In the genomic region with DNA sequence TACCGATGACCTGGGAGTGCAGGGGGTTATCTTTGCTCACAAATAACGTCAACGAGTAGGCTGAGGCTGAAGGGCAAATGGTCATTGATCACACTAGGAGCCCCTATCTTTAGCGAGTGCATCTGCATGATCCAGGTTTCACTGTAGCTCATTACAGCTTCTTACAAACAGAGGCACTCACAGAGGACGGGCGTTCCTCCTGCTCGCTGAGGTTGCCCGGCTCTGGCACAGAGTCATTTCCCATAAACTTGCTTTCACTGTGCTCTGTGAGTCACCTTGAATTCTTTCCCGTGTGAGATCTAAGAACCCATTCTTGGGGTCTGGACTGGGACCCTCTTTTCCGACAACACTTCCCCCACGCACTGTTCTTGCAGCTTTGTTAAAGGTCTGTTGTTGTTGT, we compare ENCODE assay signal across 20 cellular contexts. TPM values are rescaled to one million over a fixed set of nuclear protein-coding genes. Genes with fewer than 3 reads are reported as not detected.
DNase-seq lines count a peak whose midpoint lies in the region; ATAC-seq, FAIRE-seq and TF ChIP-seq lines count a peak whose summit lies in the region.
"Had no signal": no experiment of that assay in that cellular context is flagged by ENCODE, and none has a peak within 500 bp of the region (broad histone marks: within the 10 kb centered on the region; RNA-seq: fewer than 3 reads in every experiment).

No MANE protein-coding gene starts in this region.

- DNase-seq in HT1080 (ENCODE audit: low read depth), result peak; percentile 73
- no peak for DNase-seq in RWPE2 (ENCODE audit: low spot score)
- DNase-seq in fibroblast of pulmonary artery (ENCODE audit: low read depth), result peak; percentile 50
- peak; percentile 53 for DNase-seq in urothelium cell line (ENCODE audit: low spot score)
- no peak for DNase-seq in GM19240 (ENCODE audit: insufficient read length, low spot score)
- no peak for DNase-seq in neuronal stem cell (ENCODE audit: low spot score)
- no peak for DNase-seq in OCI-LY7 (ENCODE audit: low spot score)
- DNase-seq: DMS79, MV-4-11, NCI-H1417 treated with DMSO at 0.1 percent for 48 hours, NCI-H187 treated with DMSO at 0.1 percent for 48 hours, NCI-H345, NCI-H524 treated with DMSO at 0.1 percent for 48 hours, Peyer's patch had no signal

- no peaks in the 10 kb centered on the region for H3K79me1 ChIP-seq in neuronal stem cell (ENCODE audit: low read depth, low read length)

- no peak overlapping the region for H2AFZ ChIP-seq in neuronal stem cell (ENCODE audit: low read length)
- no peak overlapping the region for H2AFZ ChIP-seq in OCI-LY7 (ENCODE audit: low read length)

- H3K18ac ChIP-seq in neuronal stem cell (ENCODE audit: low read length), result no peak overlapping the region

- no peaks in the 10 kb centered on the region for H3K9me2 ChIP-seq in OCI-LY7 (ENCODE audit: insufficient read depth, low read length)

- ATAC-seq in RWPE2 (ENCODE audit: low read depth), result 0 out of 3 replicates have a peak, but pooled peaks have one; percentile 31
- ATAC-seq: Right ventricle myocardium inferior had no signal

- H3K79me2 ChIP-seq in OCI-LY7 (ENCODE audit: insufficient read depth, low read depth, low read length), result no peaks in the 10 kb centered on the region

- H2BK120ac ChIP-seq in neuronal stem cell (ENCODE audit: low read depth, low read length), result no peak overlapping the region

- no peak overlapping the region for H2BK15ac ChIP-seq in neuronal stem cell (ENCODE audit: low read length)

- POLR2A ChIA-PET in OCI-LY7 (lab: Charles Lee), result no interaction called here

- no peaks in the 10 kb centered on the region for H4K20me1 ChIP-seq in OCI-LY7 (ENCODE audit: insufficient read depth, low read length)

- H3K36me3 ChIP-seq in RWPE2 (ENCODE audit: low read depth) (no peaks in the 10 kb centered on the region), neuronal stem cell (replicated peaks in 1 of 2; ENCODE audit: control insufficient read depth in 2 of 2, insufficient read depth in 2 of 2, low read length in 2 of 2) (no peaks in the 10 kb centered on the region), OCI-LY7 (ENCODE audit: insufficient read depth, low read length) (no peaks in the 10 kb centered on the region)
- H3K36me3 ChIP-seq: Peyer's patch had no signal

- intact Hi-C loops in OCI-LY7 (cut with micrococcal nuclease; ENCODE audit: unreplicated experiment), result no loop called here

- no peak overlapping the region for H3K9ac ChIP-seq in neuronal stem cell (ENCODE audit: low read depth, low read length, poor library complexity)

- WGBS in neuronal stem cell (ENCODE audit: extremely low coverage in 2 of 2, insufficient read length in 2 of 2, insufficient replicate concordance in 1 of 2), 2 donors, result no CpG with 5 or more reads among the region's 11 CpGs

- no peaks in the 10 kb centered on the region for H3K4me1 ChIP-seq in RWPE2 (ENCODE audit: insufficient read depth, poor library complexity, severe bottlenecking)
- H3K4me1 ChIP-seq in neuronal stem cell (ENCODE audit: control insufficient read depth in 2 of 2, insufficient read depth in 1 of 2, low read depth in 1 of 2, low read length in 2 of 2), result no peaks in the 10 kb centered on the region
- H3K4me1 ChIP-seq in OCI-LY7 (ENCODE audit: insufficient read depth, low read length, poor library complexity, severe bottlenecking), result no peaks in the 10 kb centered on the region
- H3K4me1 ChIP-seq: Peyer's patch had no signal

- H3K27ac ChIP-seq in RWPE2 (ENCODE audit: poor library complexity, severe bottlenecking) (no peak overlapping the region), neuronal stem cell (replicated peaks; ENCODE audit: low read length) (no peak overlapping the region), OCI-LY7 (ENCODE audit: low read depth, low read length, poor library complexity, severe bottlenecking) (no peak overlapping the region)
- H3K27ac ChIP-seq: Peyer's patch had no signal

- FAIRE-seq in urothelium cell line (lab: Jason Lieb, UNC), result no peak

- H4K91ac ChIP-seq in neuronal stem cell (ENCODE audit: low read depth, low read length, poor library complexity), result no peak overlapping the region

- no peak overlapping the region for H2BK5ac ChIP-seq in neuronal stem cell (ENCODE audit: low read length)

- CTCF ChIA-PET in OCI-LY7 (lab: Charles Lee; ENCODE audit: unreplicated experiment), result no interaction called here

- H3K27me3 ChIP-seq in RWPE2 (ENCODE audit: insufficient read depth, poor library complexity, severe bottlenecking) (no peaks in the 10 kb centered on the region), neuronal stem cell (ENCODE audit: control insufficient read depth in 3 of 3, insufficient read depth in 3 of 3, low read depth in 1 of 3, low read length in 3 of 3) (no peaks in the 10 kb centered on the region)
- H3K27me3 ChIP-seq: Peyer's patch had no signal

- no peak overlapping the region for H3K4ac ChIP-seq in neuronal stem cell (ENCODE audit: low read length)

- H3K14ac ChIP-seq in neuronal stem cell (ENCODE audit: low read length), result no peak overlapping the region

- no peak overlapping the region for H3K4me2 ChIP-seq in neuronal stem cell (ENCODE audit: insufficient read depth, low read length, poor library complexity, severe bottlenecking)
- no peak overlapping the region for H3K4me2 ChIP-seq in OCI-LY7 (ENCODE audit: low read length)

- no peak overlapping the region for H2AK5ac ChIP-seq in neuronal stem cell (ENCODE audit: low read depth, low read length)

- H2BK12ac ChIP-seq in neuronal stem cell (ENCODE audit: low read length), result no peak overlapping the region

- no TSS peak for BruUV-seq in OCI-LY7 (replicated peaks; lab: Mats Ljungman, UMichigan)

- no peak overlapping the region for H4K8ac ChIP-seq in neuronal stem cell (ENCODE audit: low read depth, low read length)

- H3K9me3 ChIP-seq in RWPE2 (ENCODE audit: severe bottlenecking), result no peaks in the 10 kb centered on the region
- no peaks in the 10 kb centered on the region for H3K9me3 ChIP-seq in neuronal stem cell (replicated peaks in 1 of 2; ENCODE audit: control insufficient read depth in 2 of 2, insufficient read depth in 1 of 2, low read depth in 1 of 2, low read length in 2 of 2)
- H3K9me3 ChIP-seq in OCI-LY7 (ENCODE audit: low read length), result no peaks in the 10 kb centered on the region
- H3K9me3 ChIP-seq: Peyer's patch had no signal

- no peak overlapping the region for H3K23ac ChIP-seq in neuronal stem cell (ENCODE audit: low read depth, low read length, poor library complexity)

- TF ChIP-seq CTCF in RWPE2 (IDR thresholded peaks at IDR 0.05; ENCODE audit: poor library complexity, severe bottlenecking) (no peak), fibroblast of pulmonary artery (IDR thresholded peaks at IDR 0.05; ENCODE audit: low read length, missing control alignments) (no peak), OCI-LY7 (conservative IDR thresholded peaks at IDR 0.05; ENCODE audit: low read length) (no peak)

- H3K4me3 ChIP-seq in RWPE2 (ENCODE audit: severe bottlenecking) (no peak overlapping the region), fibroblast of pulmonary artery (replicated peaks; ENCODE audit: low read depth, low read length) (no peak overlapping the region), neuronal stem cell (ENCODE audit: low read length in 2 of 2) (no peak overlapping the region), OCI-LY7 (ENCODE audit: low read depth, low read length, poor library complexity, severe bottlenecking) (no peak overlapping the region)
- H3K4me3 ChIP-seq: Peyer's patch had no signal

RNA-seq across cellular contexts. Expression of a gene that starts 1.9 kb away (rescaled TPM):
- 15.7 and 17.5 TPM in 2 replicates for total RNA-seq in HT1080 (2014; rRNA removed; shearing (Covaris generic))
- polyA plus RNA-seq in HT1080 (2015; cell fraction: cytosol; rRNA removed), result 35.1 and 39.7 TPM in 2 replicates
- 145 and 196 TPM in 2 replicates for polyA plus RNA-seq in HT1080 (2015; cell fraction: nucleus; rRNA removed)
- polyA plus RNA-seq in neuronal stem cell (2013, experiment 1 of 2), result not detected
- polyA plus RNA-seq in neuronal stem cell (2013, experiment 2 of 2), result not detected
- total RNA-seq in OCI-LY7 (2014; rRNA removed; shearing (Covaris generic)), result not detected in 2 replicates
- not detected in 2 replicates for total RNA-seq in OCI-LY7 (2022)
- total RNA-seq: G401, LHCN-M2, Peyer's patch, Right ventricle myocardium inferior had no signal
- polyA plus RNA-seq: AG04450, CD14-positive monocyte had no signal

RNA-seq across cellular contexts. Expression of a gene that starts 13.7 kb away (rescaled TPM):
- total RNA-seq in HT1080 (2014; rRNA removed; shearing (Covaris generic)), result 0.24 TPM in 1 of 2 replicates, not detected in the other
- polyA plus RNA-seq in HT1080 (2015; cell fraction: cytosol; rRNA removed), result not detected in 2 replicates
- 0.51 TPM in 1 of 2 replicates, not detected in the other for polyA plus RNA-seq in HT1080 (2015; cell fraction: nucleus; rRNA removed)
- not detected for polyA plus RNA-seq in neuronal stem cell (2013, experiment 1 of 2)
- polyA plus RNA-seq in neuronal stem cell (2013, experiment 2 of 2), result not detected
- total RNA-seq in OCI-LY7 (2014; rRNA removed; shearing (Covaris generic)), result not detected in 2 replicates
- total RNA-seq in OCI-LY7 (2022), result not detected in 2 replicates
- total RNA-seq: G401, LHCN-M2, Peyer's patch, Right ventricle myocardium inferior, SK-MEL-5 had no signal
- polyA plus RNA-seq: AG04450, CD14-positive monocyte had no signal

RNA-seq across cellular contexts. Expression of a gene that starts 38.4 kb away (rescaled TPM):
- 0.33 TPM in 1 of 2 replicates, not detected in the other for total RNA-seq in HT1080 (2014; rRNA removed; shearing (Covaris generic))
- polyA plus RNA-seq in HT1080 (2015; cell fraction: cytosol; rRNA removed), result 1.5 and 2.1 TPM in 2 replicates
- 1.3 and 1.6 TPM in 2 replicates for polyA plus RNA-seq in HT1080 (2015; cell fraction: nucleus; rRNA removed)
- not detected for polyA plus RNA-seq in neuronal stem cell (2013, experiment 1 of 2)
- polyA plus RNA-seq in neuronal stem cell (2013, experiment 2 of 2), result not detected
- not detected in 2 replicates for total RNA-seq in OCI-LY7 (2014; rRNA removed; shearing (Covaris generic))
- not detected in 2 replicates for total RNA-seq in OCI-LY7 (2022)
- total RNA-seq: G401, LHCN-M2, Peyer's patch, Right ventricle myocardium inferior, SK-MEL-5 had no signal
- polyA plus RNA-seq: AG04450, CD14-positive monocyte had no signal

RNA-seq across cellular contexts. Expression of a gene that starts 59.1 kb away (rescaled TPM):
- total RNA-seq in HT1080 (2014; rRNA removed; shearing (Covaris generic)), result 106 and 170 TPM in 2 replicates
- polyA plus RNA-seq in HT1080 (2015; cell fraction: cytosol; rRNA removed), result 136 and 151 TPM in 2 replicates
- 123 and 132 TPM in 2 replicates for polyA plus RNA-seq in HT1080 (2015; cell fraction: nucleus; rRNA removed)
- 88.3 TPM for polyA plus RNA-seq in neuronal stem cell (2013, experiment 1 of 2)
- polyA plus RNA-seq in neuronal stem cell (2013, experiment 2 of 2), result 78.9 TPM
- total RNA-seq in OCI-LY7 (2014; rRNA removed; shearing (Covaris generic)), result 30.2 and 42.7 TPM in 2 replicates
- total RNA-seq in OCI-LY7 (2022), result 50.3 and 55.7 TPM in 2 replicates

Comparison
In these comparisons a context has a peak if more than half of its experiments do, and no peak if none do; other contexts are left out.
1. DNase-seq: peak in HT1080 (single experiment), fibroblast of pulmonary artery (single experiment) and urothelium cell line (single experiment); none in RWPE2 (single experiment), GM19240 (single experiment), neuronal stem cell (single experiment) and OCI-LY7 (single experiment).
2. RNA of a gene that starts 1.9 kb away (total RNA-seq): 15.7 to 17.5 TPM in HT1080; not detected in OCI-LY7; every median in the first group is over 10 times any median in the second.